Comparison of ENCODE assay signal across 20 cellular contexts in genomic region chr3:42115223-42115622, GRCh38. TPM values are rescaled to one million over a fixed set of nuclear protein-coding genes. Genes with fewer than 3 reads are reported as not detected.
DNase-seq lines count a peak whose midpoint lies in the region; ATAC-seq and TF ChIP-seq lines count a peak whose summit lies in the region.
"Had no signal": no experiment of that assay in that cellular context is flagged by ENCODE, and none has a peak within 500 bp of the region (broad histone marks: within the 10 kb centered on the region; RNA-seq: fewer than 3 reads in every experiment).

No MANE protein-coding gene starts in this region.

- no TSS peak for BruUV-seq in PC-3 (replicated peaks; lab: Mats Ljungman, UMichigan)

- H3K9ac ChIP-seq in subcutaneous abdominal adipose tissue (ENCODE audit: low read length in 5 of 5) = peak overlapping the region in 2 of 5 donors; percentile 11 to 48
- no peak overlapping the region for H3K9ac ChIP-seq in PC-3 (ENCODE audit: low read length)
- H3K9ac ChIP-seq: KMS-11 had no signal

- H3K36me3 ChIP-seq in lower lobe of right lung (no peaks in the 10 kb centered on the region), subcutaneous abdominal adipose tissue (ENCODE audit: control insufficient read depth in 5 of 5, insufficient read depth in 5 of 5, low read length in 5 of 5) (no peaks in the 10 kb centered on the region), PC-3 (ENCODE audit: low read depth, low read length) (no peaks in the 10 kb centered on the region)
- H3K36me3 ChIP-seq: sigmoid colon, vagina had no signal

- H3F3A ChIP-seq in PC-3 (ENCODE audit: low read length, unreplicated experiment) = no peaks in the 10 kb centered on the region

- H3K9me3 Mint-ChIP-seq in WTC11 (no peaks in the 10 kb centered on the region), glutamatergic neuron (ENCODE audit: unreplicated experiment) (peaks cover 8% of the 10 kb centered on the region)
- H3K9me3 Mint-ChIP-seq: activated CD8-positive, alpha-beta T cell treated with anti-CD3 and anti-CD28 coated beads for 36 hours; central memory CD8-positive, alpha-beta T cell; natural killer cell had no signal

- no peaks in the 10 kb centered on the region for H3K9me3 ChIP-seq in lower lobe of right lung
- no peaks in the 10 kb centered on the region for H3K9me3 ChIP-seq in subcutaneous abdominal adipose tissue (ENCODE audit: control insufficient read depth in 5 of 5, low read length in 5 of 5)
- no peaks in the 10 kb centered on the region for H3K9me3 ChIP-seq in PC-3 (ENCODE audit: low read length)
- H3K9me3 ChIP-seq: sigmoid colon, vagina had no signal

- 0 out of 2 replicates have a peak overlapping the region, but pooled peaks have one; percentile 12 for H3K27ac Mint-ChIP-seq in WTC11
- H3K27ac Mint-ChIP-seq in glutamatergic neuron (ENCODE audit: unreplicated experiment) = peak overlapping the region; percentile 71
- H3K27ac Mint-ChIP-seq: activated CD8-positive, alpha-beta T cell treated with anti-CD3 and anti-CD28 coated beads for 36 hours; natural killer cell had no signal

- no peak overlapping the region for H3K4me2 ChIP-seq in PC-3 (ENCODE audit: low read length)
- H3K4me2 ChIP-seq: KMS-11 had no signal

- intact Hi-C loops in lower lobe of right lung (cut with DNase I) = no loop called here
- intact Hi-C loops in PC-3 (cut with micrococcal nuclease) = loop anchor here (5.0 kb wide), 1 partner anchor 432 kb away; no protein-coding TSS in a partner anchor

- H3K36me3 Mint-ChIP-seq in WTC11 (no peaks in the 10 kb centered on the region), glutamatergic neuron (ENCODE audit: unreplicated experiment) (no peaks in the 10 kb centered on the region)
- H3K36me3 Mint-ChIP-seq: natural killer cell had no signal

- POLR2A ChIA-PET in WTC11 (lab: Charles Lee) = no interaction called here
- POLR2A ChIA-PET in PC-3 (lab: Charles Lee; ENCODE audit: unreplicated experiment) = no interaction called here

- DNase-seq in WTC11 (ENCODE audit: low spot score) (no peak), glutamatergic neuron (no peak), lower lobe of right lung (peak; percentile 58), NCI-H2196 treated with DMSO at 0.1 percent for 48 hours (lab: John Stamatoyannopoulos, UW; ENCODE audit: unreplicated experiment) (no peak), PC-3 (no peak), SKM-1 (lab: John Stamatoyannopoulos, UW; ENCODE audit: unreplicated experiment) (no peak)
- DNase-seq: activated CD8-positive, alpha-beta T cell treated with anti-CD3 and anti-CD28 coated beads for 36 hours; activated naive CD4-positive, alpha-beta T cell; activated T-cell treated with anti-CD3 and anti-CD28 coated beads for 4 hours; amniotic stem cell; natural killer cell; NCI-H2171; NCI-H526 treated with DMSO at 0.1 percent for 48 hours; RPMI8226; sigmoid colon; stimulated activated CD4-positive, alpha-beta T cell treated with anti-CD3 and anti-CD28 coated beads, Interleukin-1b, Interleukin-23, amount 100 ng/mL, for 48 hours had no signal

- H3K4me1 ChIP-seq in lower lobe of right lung = peaks cover 60% of the 10 kb centered on the region
- peaks cover 20 to 60% (median 54%) of the 10 kb centered on the region in 5 donors for H3K4me1 ChIP-seq in subcutaneous abdominal adipose tissue (ENCODE audit: control insufficient read depth in 5 of 5, insufficient read depth in 5 of 5, low read length in 5 of 5)
- peaks cover 18% of the 10 kb centered on the region for H3K4me1 ChIP-seq in PC-3 (ENCODE audit: insufficient read depth, low read length)

- no peaks in the 10 kb centered on the region for H4K20me1 ChIP-seq in PC-3 (ENCODE audit: low read length)

- CTCF ChIA-PET in WTC11 (lab: Charles Lee) = no interaction called here
- CTCF ChIA-PET in PC-3 (lab: Charles Lee) = no interaction called here

- H3K4me1 Mint-ChIP-seq in WTC11 (peaks cover 21% of the 10 kb centered on the region), glutamatergic neuron (ENCODE audit: low read depth, unreplicated experiment) (peaks cover 32% of the 10 kb centered on the region)

- no peak for TF ChIP-seq CTCF in WTC11 (IDR thresholded peaks at IDR 0.05)
- TF ChIP-seq CTCF in glutamatergic neuron (IDR thresholded peaks at IDR 0.05; ENCODE audit: partially characterized antibody, unreplicated experiment) = no peak
- no peak for TF ChIP-seq CTCF in lower lobe of right lung (IDR thresholded peaks at IDR 0.05)
- TF ChIP-seq CTCF in PC-3 (conservative IDR thresholded peaks at IDR 0.05; ENCODE audit: low read depth, low read length) = no peak

- H3K4me3 Mint-ChIP-seq in WTC11 (no peak overlapping the region), glutamatergic neuron (ENCODE audit: unreplicated experiment) (no peak overlapping the region)
- H3K4me3 Mint-ChIP-seq: activated CD8-positive, alpha-beta T cell treated with anti-CD3 and anti-CD28 coated beads for 36 hours; central memory CD8-positive, alpha-beta T cell; natural killer cell had no signal

- no peak for ATAC-seq in WTC11
- ATAC-seq in lower lobe of right lung = peak; percentile 46 to 60
- no peak for ATAC-seq in PC-3
- ATAC-seq: activated CD8-positive, alpha-beta T cell treated with anti-CD3 and anti-CD28 coated beads for 36 hours; natural killer cell had no signal

- no peaks in the 10 kb centered on the region for H3K9me2 ChIP-seq in PC-3 (replicated peaks; ENCODE audit: low read length)

- no peaks in the 10 kb centered on the region for H3K27me3 Mint-ChIP-seq in WTC11 (ENCODE audit: low read depth)
- peaks cover 19% of the 10 kb centered on the region for H3K27me3 Mint-ChIP-seq in glutamatergic neuron (ENCODE audit: unreplicated experiment)
- H3K27me3 Mint-ChIP-seq: activated CD8-positive, alpha-beta T cell treated with anti-CD3 and anti-CD28 coated beads for 36 hours; central memory CD8-positive, alpha-beta T cell had no signal

- H3K79me2 ChIP-seq in PC-3 (ENCODE audit: low read length) = no peaks in the 10 kb centered on the region

- H3K4me3 ChIP-seq in lower lobe of right lung (no peak overlapping the region), subcutaneous abdominal adipose tissue (ENCODE audit: low read depth in 1 of 5, low read length in 5 of 5) (peak overlapping the region in 3 of 5 donors; percentile 22 to 43 (median 32)), PC-3 (ENCODE audit: low read length) (no peak overlapping the region)
- H3K4me3 ChIP-seq: sigmoid colon, vagina had no signal

- no peak overlapping the region for H2AFZ ChIP-seq in PC-3 (ENCODE audit: low read length)

- H3K27me3 ChIP-seq in lower lobe of right lung (ENCODE audit: low read depth) (no peaks in the 10 kb centered on the region), subcutaneous abdominal adipose tissue (ENCODE audit: control insufficient read depth in 5 of 5, insufficient read depth in 4 of 5, low read length in 5 of 5) (no peaks in the 10 kb centered on the region), PC-3 (ENCODE audit: low read length) (no peaks in the 10 kb centered on the region)
- H3K27me3 ChIP-seq: sigmoid colon, vagina had no signal

- H3K27ac ChIP-seq in lower lobe of right lung (no peak overlapping the region), subcutaneous abdominal adipose tissue (ENCODE audit: low read depth, low read length) (peak overlapping the region; percentile 84), PC-3 (ENCODE audit: low read length) (no peak overlapping the region)
- H3K27ac ChIP-seq: KMS-11, sigmoid colon, vagina had no signal

TF ChIP-seq in WTC11, 78 proteins besides CTCF, POLR2A, EP300 and RAD21 (continues in another document):
- TF ChIP-seq FOXK1 (CRISPR knock-in tag; IDR thresholded peaks at IDR 0.05) (no peak), HMGXB4 (CRISPR knock-in tag; IDR thresholded peaks at IDR 0.05) (no peak), NFYB (CRISPR knock-in tag; conservative IDR thresholded peaks at IDR 0.05; ENCODE audit: low read depth) (no peak), KAT7 (CRISPR knock-in tag; IDR thresholded peaks at IDR 0.05; ENCODE audit: borderline replicate concordance) (no peak), ZBTB43 (CRISPR knock-in tag; IDR thresholded peaks at IDR 0.05) (no peak), ZNF671 (CRISPR knock-in tag; IDR thresholded peaks at IDR 0.05) (no peak), TCF7 (CRISPR knock-in tag; IDR thresholded peaks at IDR 0.05; ENCODE audit: low read depth) (no peak), NR3C1 (CRISPR knock-in tag; conservative IDR thresholded peaks at IDR 0.05; ENCODE audit: low read depth) (no peak)
- TF ChIP-seq, protein P1, sequence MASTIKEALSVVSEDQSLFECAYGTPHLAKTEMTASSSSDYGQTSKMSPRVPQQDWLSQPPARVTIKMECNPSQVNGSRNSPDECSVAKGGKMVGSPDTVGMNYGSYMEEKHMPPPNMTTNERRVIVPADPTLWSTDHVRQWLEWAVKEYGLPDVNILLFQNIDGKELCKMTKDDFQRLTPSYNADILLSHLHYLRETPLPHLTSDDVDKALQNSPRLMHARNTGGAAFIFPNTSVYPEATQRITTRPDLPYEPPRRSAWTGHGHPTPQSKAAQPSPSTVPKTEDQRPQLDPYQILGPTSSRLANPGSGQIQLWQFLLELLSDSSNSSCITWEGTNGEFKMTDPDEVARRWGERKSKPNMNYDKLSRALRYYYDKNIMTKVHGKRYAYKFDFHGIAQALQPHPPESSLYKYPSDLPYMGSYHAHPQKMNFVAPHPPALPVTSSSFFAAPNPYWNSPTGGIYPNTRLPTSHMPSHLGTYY (CRISPR knock-in tag; IDR thresholded peaks at IDR 0.05) = no peak

RNA-seq across cellular contexts. Expression of gene TRAK1, which starts 24.1 kb away (rescaled TPM):
- 34.6 to 41.0 TPM (median 34.8 TPM) in 3 replicates for total RNA-seq in WTC11 (2021)
- 308 TPM for total RNA-seq in glutamatergic neuron (ENCODE audit: unreplicated experiment)
- 50.6 TPM for total RNA-seq in lower lobe of right lung
- 23.4 and 29.0 TPM in 2 replicates for total RNA-seq in PC-3 (2014; rRNA removed)

Comparison
In these comparisons a context has a peak if more than half of its experiments do, and no peak if none do; other contexts are left out.
1. ATAC-seq: peak in lower lobe of right lung (2 of 2); none in WTC11 (single experiment) and PC-3 (single experiment).
2. H3K4me3 ChIP-seq: peak in subcutaneous abdominal adipose tissue (3 of 5); none in lower lobe of right lung (single experiment) and PC-3 (single experiment).